Comparison of ENCODE assay signal across 22 cellular contexts in the genomic region with DNA sequence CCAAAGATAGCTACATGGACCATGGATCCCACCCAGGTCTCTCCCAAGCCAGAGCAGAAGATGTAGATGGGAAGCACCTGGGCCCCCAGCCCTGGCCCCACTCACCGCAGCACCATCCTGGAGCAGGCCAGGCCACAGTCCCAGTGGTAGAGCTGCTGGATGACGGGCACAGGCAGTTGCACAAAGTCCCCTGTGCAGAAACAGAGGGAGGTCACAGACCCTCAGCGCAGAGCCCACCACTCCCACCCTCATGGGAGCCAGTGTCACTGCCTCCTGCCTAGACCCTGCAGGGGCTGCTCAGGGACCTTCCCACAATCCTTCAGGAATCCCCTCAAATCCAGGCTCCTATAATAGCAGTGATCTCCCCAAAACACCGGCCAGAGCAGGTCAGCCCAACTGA. TPM values are rescaled to one million over a fixed set of nuclear protein-coding genes. Genes with fewer than 3 reads are reported as not detected.
DNase-seq lines count a peak whose midpoint lies in the region; ATAC-seq and TF ChIP-seq lines count a peak whose summit lies in the region.
"Had no signal": no experiment of that assay in that cellular context is flagged by ENCODE, and none has a peak within 500 bp of the region (broad histone marks: within the 10 kb centered on the region; RNA-seq: fewer than 3 reads in every experiment).

No MANE protein-coding gene starts in this region.

- peaks cover 45% of the 10 kb centered on the region for H3K4me1 ChIP-seq in hepatocyte (ENCODE audit: insufficient read depth)

- peaks cover 14% of the 10 kb centered on the region for H4K20me1 ChIP-seq in hepatocyte (ENCODE audit: insufficient read depth, poor library complexity, severe bottlenecking)

- no peaks in the 10 kb centered on the region for H3K27me3 ChIP-seq in hepatocyte

- no peaks in the 10 kb centered on the region for H3K9me2 ChIP-seq in hepatocyte (replicated peaks; ENCODE audit: insufficient read depth)

- H3K79me2 ChIP-seq in hepatocyte, result peaks cover 60% of the 10 kb centered on the region

- H2AFZ ChIP-seq in hepatocyte, result no peak overlapping the region

- no peak overlapping the region for H3K4me3 ChIP-seq in hepatocyte
- H3K4me3 ChIP-seq: SK-N-MC had no signal

- no peak for TF ChIP-seq CTCF in hepatocyte (IDR thresholded peaks at IDR 0.05; ENCODE audit: poor library complexity)

- peaks cover 12% of the 10 kb centered on the region for H3K36me3 Mint-ChIP-seq in activated naive CD8-positive, alpha-beta T cell treated with anti-CD3 and anti-CD28 coated beads, Interleukin-2, amount 10 ng/mL, durations not matched to agents 7 days and 5 days
- H3K36me3 Mint-ChIP-seq in activated naive CD8-positive, alpha-beta T cell treated with anti-CD3 and anti-CD28 coated beads for 36 hours, result peaks cover 11% of the 10 kb centered on the region
- H3K36me3 Mint-ChIP-seq in IgD-negative memory B cell, result peaks cover 2% of the 10 kb centered on the region
- H3K36me3 Mint-ChIP-seq in stimulated activated memory B cell treated with anti-CD40 and anti-IgM and Interleukin-4, amounts not matched to agents 10 μg/mL and 1 μg/mL and 100 μg/mL, for 72 hours, result peaks cover 49% of the 10 kb centered on the region

- H3K4me3 Mint-ChIP-seq in activated naive CD8-positive, alpha-beta T cell treated with anti-CD3 and anti-CD28 coated beads, Interleukin-2, amount 10 ng/mL, durations not matched to agents 7 days and 5 days, result no peak overlapping the region
- no peak overlapping the region for H3K4me3 Mint-ChIP-seq in activated naive CD8-positive, alpha-beta T cell treated with anti-CD3 and anti-CD28 coated beads for 36 hours
- peak overlapping the region in 3 of 4 donors; percentile 32 to 65 (median 60) for H3K4me3 Mint-ChIP-seq in IgD-negative memory B cell
- H3K4me3 Mint-ChIP-seq in stimulated activated memory B cell treated with anti-CD40 and anti-IgM and Interleukin-4, amounts not matched to agents 10 μg/mL and 1 μg/mL and 100 μg/mL, for 72 hours, result no peak overlapping the region
- H3K4me3 Mint-ChIP-seq: HFFc6 had no signal

- H3K4me1 Mint-ChIP-seq in activated naive CD8-positive, alpha-beta T cell treated with anti-CD3 and anti-CD28 coated beads, Interleukin-2, amount 10 ng/mL, durations not matched to agents 7 days and 5 days, result peaks cover 17% of the 10 kb centered on the region
- H3K4me1 Mint-ChIP-seq in activated naive CD8-positive, alpha-beta T cell treated with anti-CD3 and anti-CD28 coated beads for 36 hours, result peaks cover 14% of the 10 kb centered on the region
- peaks cover 24 to 41% (median 41%) of the 10 kb centered on the region in 3 donors for H3K4me1 Mint-ChIP-seq in IgD-negative memory B cell
- H3K4me1 Mint-ChIP-seq in stimulated activated memory B cell treated with anti-CD40 and anti-IgM and Interleukin-4, amounts not matched to agents 10 μg/mL and 1 μg/mL and 100 μg/mL, for 72 hours, result peaks cover 71% of the 10 kb centered on the region

- no peaks in the 10 kb centered on the region for H3K36me3 ChIP-seq in hepatocyte (replicated peaks; ENCODE audit: insufficient read depth, low read depth)

- peak overlapping the region; percentile 94 for H3K27ac ChIP-seq in hepatocyte
- H3K27ac ChIP-seq: KMS-11, SK-N-MC had no signal

- H3K27me3 Mint-ChIP-seq in activated naive CD8-positive, alpha-beta T cell treated with anti-CD3 and anti-CD28 coated beads, Interleukin-2, amount 10 ng/mL, durations not matched to agents 7 days and 5 days, result no peaks in the 10 kb centered on the region
- no peaks in the 10 kb centered on the region for H3K27me3 Mint-ChIP-seq in activated naive CD8-positive, alpha-beta T cell treated with anti-CD3 and anti-CD28 coated beads for 36 hours
- no peaks in the 10 kb centered on the region for H3K27me3 Mint-ChIP-seq in IgD-negative memory B cell
- no peaks in the 10 kb centered on the region for H3K27me3 Mint-ChIP-seq in stimulated activated memory B cell treated with anti-CD40 and anti-IgM and Interleukin-4, amounts not matched to agents 10 μg/mL and 1 μg/mL and 100 μg/mL, for 72 hours

- peak overlapping the region; percentile 46 for H3K27ac Mint-ChIP-seq in activated naive CD8-positive, alpha-beta T cell treated with anti-CD3 and anti-CD28 coated beads, Interleukin-2, amount 10 ng/mL, durations not matched to agents 7 days and 5 days
- no peak overlapping the region for H3K27ac Mint-ChIP-seq in activated naive CD8-positive, alpha-beta T cell treated with anti-CD3 and anti-CD28 coated beads for 36 hours
- peak overlapping the region in 2 of 3 donors; percentile 28 to 53 for H3K27ac Mint-ChIP-seq in IgD-negative memory B cell
- H3K27ac Mint-ChIP-seq in stimulated activated memory B cell treated with anti-CD40 and anti-IgM and Interleukin-4, amounts not matched to agents 10 μg/mL and 1 μg/mL and 100 μg/mL, for 72 hours, result peak overlapping the region; percentile 73
- H3K27ac Mint-ChIP-seq: HFFc6 had no signal

- POLR2A ChIA-PET in activated naive CD8-positive, alpha-beta T cell treated with anti-CD3 and anti-CD28 coated beads, Interleukin-2, amount 10 ng/mL, durations not matched to agents 7 days and 5 days (lab: Charles Lee), result interaction anchor here (0.6 kb wide), 1 partner anchor 12 kb away, joined by 5 read pairs; no protein-coding TSS in a partner anchor

- WGBS in hepatocyte (ENCODE audit: low lambda C conversion rate, missing lambda C conversion rate), result 100% methylated on average over 4 of the region's 4 CpGs

- H3K4me2 ChIP-seq in hepatocyte, result no peak overlapping the region
- H3K4me2 ChIP-seq: KMS-11 had no signal

- H3K9me3 ChIP-seq in hepatocyte (ENCODE audit: low read depth), result no peaks in the 10 kb centered on the region

- no peak for ATAC-seq in activated naive CD8-positive, alpha-beta T cell treated with anti-CD3 and anti-CD28 coated beads, Interleukin-2, amount 10 ng/mL, durations not matched to agents 7 days and 5 days (ENCODE audit: low read depth)
- no peak for ATAC-seq in stimulated activated memory B cell treated with anti-CD40 and anti-IgM and Interleukin-4, amounts not matched to agents 10 μg/mL and 1 μg/mL and 100 μg/mL, for 72 hours
- no peak for ATAC-seq in HG03457 (IDR thresholded peaks at IDR 0.05; ENCODE audit: unreplicated experiment)

- no peaks in the 10 kb centered on the region for H3K9me3 Mint-ChIP-seq in activated naive CD8-positive, alpha-beta T cell treated with anti-CD3 and anti-CD28 coated beads, Interleukin-2, amount 10 ng/mL, durations not matched to agents 7 days and 5 days
- H3K9me3 Mint-ChIP-seq in activated naive CD8-positive, alpha-beta T cell treated with anti-CD3 and anti-CD28 coated beads for 36 hours, result no peaks in the 10 kb centered on the region
- H3K9me3 Mint-ChIP-seq in IgD-negative memory B cell, result no peaks in the 10 kb centered on the region
- H3K9me3 Mint-ChIP-seq in stimulated activated memory B cell treated with anti-CD40 and anti-IgM and Interleukin-4, amounts not matched to agents 10 μg/mL and 1 μg/mL and 100 μg/mL, for 72 hours, result no peaks in the 10 kb centered on the region
- H3K9me3 Mint-ChIP-seq: HFFc6 had no signal

- DNase-seq in activated naive CD8-positive, alpha-beta T cell treated with anti-CD3 and anti-CD28 coated beads, Interleukin-2, amount 10 ng/mL, durations not matched to agents 7 days and 5 days, result no peak
- no peak for DNase-seq in activated naive CD8-positive, alpha-beta T cell treated with anti-CD3 and anti-CD28 coated beads for 36 hours
- DNase-seq in hepatocyte (ENCODE audit: low spot score) (no peak), superior temporal gyrus (ENCODE audit: extremely low spot score) (no peak), NCI-H2107 treated with DMSO at 0.1 percent for 48 hours (lab: John Stamatoyannopoulos, UW; ENCODE audit: unreplicated experiment) (no peak)
- DNase-seq: EL, GF-D8, H7, HFFc6, NCI-H1105, NCI-H146, NCI-H2029 treated with DMSO at 0.1 percent for 48 hours, NCI-H2171, NCI-H526, OCI-M1, SHP77 had no signal

RNA-seq across cellular contexts. Expression of gene GUCD1, which starts 6.1 kb away (rescaled TPM):
- total RNA-seq in activated naive CD8-positive, alpha-beta T cell treated with anti-CD3 and anti-CD28 coated beads, Interleukin-2, amount 10 ng/mL, durations not matched to agents 7 days and 5 days, result 100 to 1,000 TPM; 103 to 104 TPM
- total RNA-seq in activated naive CD8-positive, alpha-beta T cell treated with anti-CD3 and anti-CD28 coated beads for 36 hours, result 100 to 1,000 TPM; 127 to 145 TPM
- polyA plus RNA-seq in IgD-negative memory B cell (323 TPM), hepatocyte (84.9 and 102 TPM in 2 replicates)
- 143 and 149 TPM in 2 replicates for total RNA-seq in hepatocyte

RNA-seq across cellular contexts. Expression of gene SNRPD3, which starts 7.0 kb away (rescaled TPM):
- total RNA-seq in activated naive CD8-positive, alpha-beta T cell treated with anti-CD3 and anti-CD28 coated beads, Interleukin-2, amount 10 ng/mL, durations not matched to agents 7 days and 5 days, result 100 to 1,000 TPM; 108 to 110 TPM
- total RNA-seq in activated naive CD8-positive, alpha-beta T cell treated with anti-CD3 and anti-CD28 coated beads for 36 hours, result 100 to 1,000 TPM; 221 to 222 TPM
- 141 TPM for polyA plus RNA-seq in IgD-negative memory B cell
- 145 and 185 TPM in 2 replicates for total RNA-seq in hepatocyte
- polyA plus RNA-seq in hepatocyte, result 120 and 122 TPM in 2 replicates

RNA-seq across cellular contexts. Expression of gene LRRC75B, which starts 44.1 kb away (rescaled TPM):
- 1 to 10 TPM; 2.2 to 3.2 TPM for total RNA-seq in activated naive CD8-positive, alpha-beta T cell treated with anti-CD3 and anti-CD28 coated beads, Interleukin-2, amount 10 ng/mL, durations not matched to agents 7 days and 5 days
- total RNA-seq in activated naive CD8-positive, alpha-beta T cell treated with anti-CD3 and anti-CD28 coated beads for 36 hours, result 1 to 10 TPM in 1 of 2 experiments, under 1 TPM in 1; 0.91 to 1.1 TPM
- polyA plus RNA-seq in IgD-negative memory B cell (0.63 TPM), hepatocyte (34.5 and 38.2 TPM in 2 replicates)
- total RNA-seq in hepatocyte, result 16.7 and 19.5 TPM in 2 replicates

RNA-seq across cellular contexts. Expression of gene UPB1, which starts 53.7 kb away (rescaled TPM):
- total RNA-seq in activated naive CD8-positive, alpha-beta T cell treated with anti-CD3 and anti-CD28 coated beads, Interleukin-2, amount 10 ng/mL, durations not matched to agents 7 days and 5 days, result under 1 TPM; 0.30 to 0.34 TPM
- under 1 TPM in 1 of 2 experiments, not detected in 1; 0.08 TPM for total RNA-seq in activated naive CD8-positive, alpha-beta T cell treated with anti-CD3 and anti-CD28 coated beads for 36 hours
- polyA plus RNA-seq in IgD-negative memory B cell, result not detected
- 1.2 and 1.6 TPM in 2 replicates for total RNA-seq in hepatocyte
- polyA plus RNA-seq in hepatocyte, result 0.39 and 1.0 TPM in 2 replicates
- total RNA-seq: H7, HT1080 had no signal

RNA-seq across cellular contexts. Expression of gene GGT1, which starts 54.2 kb away (rescaled TPM):
- 10 to 100 TPM; 25.4 to 25.7 TPM for total RNA-seq in activated naive CD8-positive, alpha-beta T cell treated with anti-CD3 and anti-CD28 coated beads, Interleukin-2, amount 10 ng/mL, durations not matched to agents 7 days and 5 days
- total RNA-seq in activated naive CD8-positive, alpha-beta T cell treated with anti-CD3 and anti-CD28 coated beads for 36 hours, result 10 to 100 TPM; 11.1 to 12.3 TPM
- polyA plus RNA-seq in IgD-negative memory B cell (10.8 TPM), hepatocyte (81.0 and 104 TPM in 2 replicates)
- total RNA-seq in hepatocyte, result 59.4 and 80.7 TPM in 2 replicates

Comparison
In these comparisons a context has a peak if more than half of its experiments do, and no peak if none do; other contexts are left out.
1. H3K4me3 Mint-ChIP-seq: peak in IgD-negative memory B cell (3 of 4); none in activated naive CD8-positive, alpha-beta T cell treated with anti-CD3 and anti-CD28 coated beads, Interleukin-2, amount 10 ng/mL, durations not matched to agents 7 days and 5 days (single experiment), activated naive CD8-positive, alpha-beta T cell treated with anti-CD3 and anti-CD28 coated beads for 36 hours (single experiment) and stimulated activated memory B cell treated with anti-CD40 and anti-IgM and Interleukin-4, amounts not matched to agents 10 μg/mL and 1 μg/mL and 100 μg/mL, for 72 hours (single experiment).